In genomic region chrX:72130156-72130761, GRCh38 we compare ENCODE assay signal across 16 cellular contexts. TPM values are rescaled to one million over a fixed set of nuclear protein-coding genes. Genes with fewer than 3 reads are reported as not detected.
DNase-seq lines count a peak whose midpoint lies in the region; ATAC-seq and TF ChIP-seq lines count a peak whose summit lies in the region.
"Had no signal": no experiment of that assay in that cellular context is flagged by ENCODE, and none has a peak within 500 bp of the region (broad histone marks: within the 10 kb centered on the region; RNA-seq: fewer than 3 reads in every experiment).

No MANE protein-coding gene starts in this region.

- intact Hi-C loops in colonic mucosa (cut with DNase I) = no loop called here

- WGBS in hepatocyte (ENCODE audit: low lambda C conversion rate, missing lambda C conversion rate) = 88% methylated on average over 12 of the region's 12 CpGs

- no peaks in the 10 kb centered on the region for H3K9me2 ChIP-seq in GM23338 (ENCODE audit: insufficient read depth)
- no peaks in the 10 kb centered on the region for H3K9me2 ChIP-seq in hepatocyte (replicated peaks; ENCODE audit: insufficient read depth)
- H3K9me2 ChIP-seq: SK-N-SH had no signal

- H3K36me3 ChIP-seq in GM23338 (ENCODE audit: insufficient read depth) (no peaks in the 10 kb centered on the region), adipocyte (ENCODE audit: control insufficient read depth, insufficient read depth, low read length, severe bottlenecking) (no peaks in the 10 kb centered on the region), hepatocyte (replicated peaks; ENCODE audit: insufficient read depth, low read depth) (no peaks in the 10 kb centered on the region), colonic mucosa (no peaks in the 10 kb centered on the region)
- H3K36me3 ChIP-seq: esophagus squamous epithelium, stomach had no signal

- H3K27me3 ChIP-seq in GM23338 (ENCODE audit: insufficient read depth) (peaks cover 49% of the 10 kb centered on the region), adipocyte (replicated peaks; ENCODE audit: control insufficient read depth, insufficient read depth, low read length) (peaks cover 9% of the 10 kb centered on the region), hepatocyte (no peaks in the 10 kb centered on the region), colonic mucosa (peaks cover 13% of the 10 kb centered on the region)

- H3F3A ChIP-seq in GM23338 (replicated peaks; ENCODE audit: low read depth) = no peaks in the 10 kb centered on the region

- no peaks in the 10 kb centered on the region for H3K79me2 ChIP-seq in GM23338 (replicated peaks; ENCODE audit: insufficient read depth)
- no peaks in the 10 kb centered on the region for H3K79me2 ChIP-seq in hepatocyte

- H3K4me3 Mint-ChIP-seq in GM23338 = peak overlapping the region; percentile 66
- peak overlapping the region; percentile 70 for H3K4me3 Mint-ChIP-seq in progenitor cell of endocrine pancreas (ENCODE audit: low read depth)
- H3K4me3 Mint-ChIP-seq in chondrocyte (ENCODE audit: unreplicated experiment) = no peak overlapping the region

- H3K4me3 ChIP-seq in GM23338 = peak overlapping the region; percentile 58
- H3K4me3 ChIP-seq in adipocyte (ENCODE audit: low read length) = peak overlapping the region; percentile 79
- H3K4me3 ChIP-seq in hepatocyte = no peak overlapping the region
- no peak overlapping the region for H3K4me3 ChIP-seq in colonic mucosa
- H3K4me3 ChIP-seq: PC-9 had no signal

- TF ChIP-seq CTCF in GM23338 (conservative IDR thresholded peaks at IDR 0.05; ENCODE audit: low read depth in 2 of 2) = no peak
- no peak for TF ChIP-seq CTCF in hepatocyte (IDR thresholded peaks at IDR 0.05; ENCODE audit: poor library complexity)
- no peak for TF ChIP-seq CTCF in progenitor cell of endocrine pancreas (IDR thresholded peaks at IDR 0.05; ENCODE audit: unreplicated experiment)
- TF ChIP-seq CTCF in chondrocyte (IDR thresholded peaks at IDR 0.05) = no peak
- no peak for TF ChIP-seq CTCF in colonic mucosa (IDR thresholded peaks at IDR 0.05)

- H4K20me1 ChIP-seq in GM23338 (replicated peaks; ENCODE audit: insufficient read depth) (no peaks in the 10 kb centered on the region), hepatocyte (ENCODE audit: insufficient read depth, poor library complexity, severe bottlenecking) (no peaks in the 10 kb centered on the region)

- no peak overlapping the region for H3K9ac ChIP-seq in adipocyte (ENCODE audit: low read length)
- H3K9ac ChIP-seq in colonic mucosa (ENCODE audit: low read depth in 2 of 2, low read length in 2 of 2) = no peak overlapping the region
- H3K9ac ChIP-seq: SK-N-SH had no signal

- H3K4me1 Mint-ChIP-seq in GM23338 = peaks cover 26% of the 10 kb centered on the region
- peaks cover 5% of the 10 kb centered on the region for H3K4me1 Mint-ChIP-seq in progenitor cell of endocrine pancreas (ENCODE audit: low read depth)
- H3K4me1 Mint-ChIP-seq in chondrocyte (ENCODE audit: low read depth) = peaks cover 24% of the 10 kb centered on the region

- H3K9me3 Mint-ChIP-seq in GM23338 = peaks cover 17% of the 10 kb centered on the region
- H3K9me3 Mint-ChIP-seq in progenitor cell of endocrine pancreas (ENCODE audit: low read depth) = peaks cover 26% of the 10 kb centered on the region
- no peaks in the 10 kb centered on the region for H3K9me3 Mint-ChIP-seq in chondrocyte (ENCODE audit: low read depth)
- H3K9me3 Mint-ChIP-seq: activated CD8-positive, alpha-beta T cell treated with anti-CD3 and anti-CD28 coated beads for 36 hours had no signal

- peaks cover 48% of the 10 kb centered on the region for H3K27me3 Mint-ChIP-seq in GM23338 (ENCODE audit: insufficient read depth, low read depth, poor library complexity)
- H3K27me3 Mint-ChIP-seq in progenitor cell of endocrine pancreas = peaks cover 6% of the 10 kb centered on the region
- H3K27me3 Mint-ChIP-seq in chondrocyte (ENCODE audit: low read depth) = no peaks in the 10 kb centered on the region

- ATAC-seq in GM23338 = no peak
- ATAC-seq: activated CD8-positive, alpha-beta T cell treated with anti-CD3 and anti-CD28 coated beads for 36 hours had no signal

- H3K4me2 ChIP-seq in GM23338 (peak overlapping the region; percentile 79), hepatocyte (peak overlapping the region; percentile 83)
- H3K4me2 ChIP-seq: PC-9 had no signal

- H2AFZ ChIP-seq in GM23338 (no peak overlapping the region), hepatocyte (no peak overlapping the region)
- H2AFZ ChIP-seq: PC-9 had no signal

- H3K27ac Mint-ChIP-seq in GM23338 (no peak overlapping the region), progenitor cell of endocrine pancreas (no peak overlapping the region), chondrocyte (ENCODE audit: unreplicated experiment) (no peak overlapping the region)
- H3K27ac Mint-ChIP-seq: activated CD8-positive, alpha-beta T cell treated with anti-CD3 and anti-CD28 coated beads for 36 hours had no signal

- no peak overlapping the region for H3K27ac ChIP-seq in GM23338 (ENCODE audit: low read depth)
- no peak overlapping the region for H3K27ac ChIP-seq in hepatocyte
- H3K27ac ChIP-seq in colonic mucosa = no peak overlapping the region
- H3K27ac ChIP-seq: PC-9 had no signal

- H3K9me3 ChIP-seq in adipocyte (ENCODE audit: control insufficient read depth, low read length) = no peaks in the 10 kb centered on the region
- H3K9me3 ChIP-seq in hepatocyte (ENCODE audit: low read depth) = no peaks in the 10 kb centered on the region
- H3K9me3 ChIP-seq in colonic mucosa = no peaks in the 10 kb centered on the region
- H3K9me3 ChIP-seq: esophagus squamous epithelium, SK-N-SH had no signal

- H3K4me1 ChIP-seq in GM23338 (ENCODE audit: insufficient read depth) (peaks cover 9% of the 10 kb centered on the region), adipocyte (ENCODE audit: control insufficient read depth, insufficient read depth, low read length) (peaks cover 38% of the 10 kb centered on the region), hepatocyte (ENCODE audit: insufficient read depth) (no peaks in the 10 kb centered on the region), colonic mucosa (no peaks in the 10 kb centered on the region)

- H3K36me3 Mint-ChIP-seq in GM23338 (ENCODE audit: low read depth) (peaks cover 24% of the 10 kb centered on the region), progenitor cell of endocrine pancreas (ENCODE audit: insufficient read depth) (peaks cover 16% of the 10 kb centered on the region), chondrocyte (ENCODE audit: low read depth) (no peaks in the 10 kb centered on the region)

- DNase-seq in GM23338 (ENCODE audit: low spot score) (no peak), adipocyte (ENCODE audit: low read depth) (no peak), hepatocyte (ENCODE audit: low spot score) (no peak), progenitor cell of endocrine pancreas (ENCODE audit: low spot score, unreplicated experiment) (no peak), RPMI8226 (no peak), chondrocyte (ENCODE audit: low spot score) (no peak), NCI-H2029 (lab: John Stamatoyannopoulos, UW) (no peak), colonic mucosa (no peak)
- DNase-seq: activated CD8-positive, alpha-beta T cell treated with anti-CD3 and anti-CD28 coated beads for 36 hours; DMS153; esophagus squamous epithelium; hippocampal formation; NCI-H510A; PC-9; stomach had no signal

TF ChIP-seq in GM23338, 12 proteins besides CTCF, POLR2A, EP300 and RAD21:
- TF ChIP-seq CREB1 (CRISPR knock-in tag; IDR thresholded peaks at IDR 0.05; ENCODE audit: low read depth) (no peak), ETS1 (IDR thresholded peaks at IDR 0.05) (no peak)

RNA-seq across cellular contexts. Expression of gene RTL5, which starts 1.5 kb away (rescaled TPM):
- 0.35 and 0.94 TPM in 2 replicates for total RNA-seq in GM23338 (2014; rRNA removed; shearing (Covaris generic))
- polyA plus RNA-seq in GM23338 (2016; fragmentation: Nextera tagmentation; extraction: Ambion mirVana) (0.31 and 0.52 TPM in 2 replicates), hepatocyte (1.5 and 2.6 TPM in 2 replicates)
- total RNA-seq in hepatocyte (2.0 and 2.5 TPM in 2 replicates), progenitor cell of endocrine pancreas (19.4 and 21.1 TPM in 2 replicates), chondrocyte (8.5 to 14.4 TPM (median 14.1 TPM) in 3 replicates), colonic mucosa (1 to 10 TPM; 1.2 to 2.1 TPM)
- total RNA-seq: PC-9 had no signal

RNA-seq across cellular contexts. Expression of gene PIN4, which starts 51.3 kb away (rescaled TPM):
- 3.5 and 7.2 TPM in 2 replicates for total RNA-seq in GM23338 (2014; rRNA removed; shearing (Covaris generic))
- polyA plus RNA-seq in GM23338 (2016; fragmentation: Nextera tagmentation; extraction: Ambion mirVana) (72.5 and 80.6 TPM in 2 replicates), hepatocyte (39.4 and 41.4 TPM in 2 replicates)
- total RNA-seq in hepatocyte (11.1 and 16.3 TPM in 2 replicates), progenitor cell of endocrine pancreas (19.0 and 22.5 TPM in 2 replicates), chondrocyte (8.7 to 13.4 TPM (median 9.5 TPM) in 3 replicates), colonic mucosa (10 to 100 TPM in 1 of 2 donors, 1 to 10 TPM in 1; 8.2 to 10.4 TPM)

Comparison
In these comparisons a context has a peak if more than half of its experiments do, and no peak if none do; other contexts are left out.
1. H3K4me3 ChIP-seq: peak in GM23338 (single experiment) and adipocyte (single experiment); none in hepatocyte (single experiment) and colonic mucosa (single experiment).